Comparison of ENCODE assay signal across 4 cellular contexts in the genomic region with DNA sequence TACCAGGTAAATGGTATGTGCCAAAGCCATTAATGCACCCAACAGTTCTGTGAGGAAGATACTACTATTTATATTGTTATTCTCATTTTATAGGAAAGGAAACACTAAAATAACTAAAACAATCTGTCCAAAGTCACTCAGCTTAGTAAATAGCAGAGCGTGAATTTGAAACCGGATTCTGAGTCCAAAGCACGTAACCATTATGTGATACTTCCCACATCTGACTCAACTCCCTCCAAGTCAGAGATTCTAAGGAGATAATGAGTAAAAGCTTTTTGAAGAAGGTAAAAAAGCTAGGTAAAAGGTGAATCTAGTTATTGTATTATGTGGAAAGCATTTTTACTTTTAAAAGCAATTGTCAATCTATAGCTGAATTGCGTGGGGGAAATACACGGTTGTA.
"Had no signal": no experiment of that assay in that cellular context is flagged by ENCODE, and none has a peak within 500 bp of the region (broad histone marks: within the 10 kb centered on the region; RNA-seq: fewer than 3 reads in every experiment).

No MANE protein-coding gene starts in this region.

- DNase-seq: H9, HCEC 1CT, IMR-90 had no signal

- ATAC-seq: GM23338 had no signal

- H3K4me3 Mint-ChIP-seq: GM23338, H9 had no signal

- H3K4me3 ChIP-seq: GM23338 had no signal

- H3K4me2 ChIP-seq: GM23338 had no signal

- H3K9me3 Mint-ChIP-seq: GM23338, H9 had no signal

- H2AFZ ChIP-seq: GM23338 had no signal
